In genomic region chr19:50460161-50460765, GRCh38 we compare ENCODE assay signal across 1 cellular context.
TF ChIP-seq lines count a peak whose summit lies in the region.

No MANE protein-coding gene starts in this region.

TF ChIP-seq in HCT116, 20 proteins besides CTCF, POLR2A, EP300 and RAD21:
- TF ChIP-seq POLR2AphosphoS5 (IDR thresholded peaks at IDR 0.05; ENCODE audit: low read depth, low read length), result no peak
- TF ChIP-seq ZNF274 (IDR thresholded peaks at IDR 0.05; ENCODE audit: low read depth, low read length), result no peak
- no peak for TF ChIP-seq EGR1 (IDR thresholded peaks at IDR 0.05; ENCODE audit: low read depth)
- no peak for TF ChIP-seq SRF (IDR thresholded peaks at IDR 0.05; ENCODE audit: low read depth)
- TF ChIP-seq CBX3 (IDR thresholded peaks at IDR 0.05; ENCODE audit: low read depth), result no peak
- no peak for TF ChIP-seq YY1 (IDR thresholded peaks at IDR 0.05; ENCODE audit: extremely low read depth, insufficient replicate concordance, low read depth, low read length)
- TF ChIP-seq ELF1 (IDR thresholded peaks at IDR 0.05; ENCODE audit: borderline replicate concordance, low read depth), result no peak
- TF ChIP-seq REST (IDR thresholded peaks at IDR 0.05; ENCODE audit: low read depth), result no peak
- no peak for TF ChIP-seq EZH2 (IDR thresholded peaks at IDR 0.05)
